25 cellular contexts compared by ENCODE assay signal in the genomic region with DNA sequence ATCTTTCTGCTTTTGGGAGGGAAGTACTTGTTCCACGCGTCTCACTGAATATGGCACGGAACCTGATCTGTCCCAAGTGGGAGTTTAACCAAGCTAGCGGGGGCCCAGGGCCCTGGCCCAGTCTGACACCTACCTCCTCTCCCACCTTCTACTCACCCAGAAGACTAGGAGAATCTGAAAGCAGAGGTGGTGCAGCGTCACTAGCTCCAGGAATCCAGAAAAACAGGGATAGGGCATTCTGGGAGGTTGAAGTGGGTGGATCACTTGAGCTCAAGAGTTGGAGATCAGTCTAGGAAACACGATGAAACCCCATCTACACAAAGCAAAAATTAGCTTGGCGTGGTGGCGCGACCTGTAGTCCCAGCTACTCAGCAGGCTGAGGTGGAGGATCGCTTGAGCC.
"Had no signal": no experiment of that assay in that cellular context is flagged by ENCODE, and none has a peak within 500 bp of the region (broad histone marks: within the 10 kb centered on the region; RNA-seq: fewer than 3 reads in every experiment).

No MANE protein-coding gene starts in this region.

- H3K27me3 Mint-ChIP-seq: activated B cell treated with CpG ODN at 0.5 μM for 24 hours; stimulated activated naive B cell treated with anti-CD40 and anti-IgM and Interleukin-4, amounts not matched to agents 10 μg/mL and 1 μg/mL and 100 μg/mL, for 72 hours; T-cell had no signal

- H3K9me3 Mint-ChIP-seq: activated B cell treated with CpG ODN at 0.5 μM for 24 hours; activated naive CD4-positive, alpha-beta T cell treated with anti-CD3 and anti-CD28 coated beads, Interleukin-2, amount 50 U/mL, for 72 hours; T-cell; T-helper 2 cell treated with Interferon-gamma antibody and Interleukin-4, amounts not matched to agents 5 μg/mL and 100 μg/mL, for 36 hours had no signal

- ATAC-seq: activated naive CD4-positive, alpha-beta T cell treated with anti-CD3 and anti-CD28 coated beads, Interleukin-2, amount 50 U/mL, for 72 hours; gastrocnemius medialis; mucosa of descending colon; pancreas; stimulated activated naive B cell treated with anti-CD40 and anti-IgM and Interleukin-4, amounts not matched to agents 10 μg/mL and 1 μg/mL and 100 μg/mL, for 72 hours; T-cell had no signal

- H3K27ac Mint-ChIP-seq: activated B cell treated with CpG ODN at 0.5 μM for 24 hours; brain; stimulated activated naive B cell treated with anti-CD40 and anti-IgM and Interleukin-4, amounts not matched to agents 10 μg/mL and 1 μg/mL and 100 μg/mL, for 72 hours; T-helper 2 cell treated with Interferon-gamma antibody and Interleukin-4, amounts not matched to agents 5 μg/mL and 100 μg/mL, for 36 hours had no signal

- H3K4me3 Mint-ChIP-seq: activated B cell treated with CpG ODN at 0.5 μM for 24 hours; stimulated activated naive B cell treated with anti-CD40 and anti-IgM and Interleukin-4, amounts not matched to agents 10 μg/mL and 1 μg/mL and 100 μg/mL, for 72 hours; T-cell; T-helper 2 cell treated with Interferon-gamma antibody and Interleukin-4, amounts not matched to agents 5 μg/mL and 100 μg/mL, for 36 hours had no signal

- DNase-seq: activated B cell treated with CpG ODN at 0.5 μM for 24 hours; activated CD4-positive, alpha-beta T cell treated with anti-CD3 and anti-CD28 coated beads for 4 hours; activated CD4-positive, alpha-beta T cell treated with anti-CD3 and anti-CD28 coated beads, Interleukin-2, amount 50 U/mL, for 48 hours; activated CD8-positive, alpha-beta memory T cell treated with anti-CD3 and anti-CD28 coated beads for 24 hours; activated naive CD4-positive, alpha-beta T cell; adrenal gland; dorsolateral prefrontal cortex; effector memory CD4-positive, alpha-beta T cell; erythroblast; gastrocnemius medialis; glutamatergic neuron; islet precursor cell; left ventricle myocardium inferior; pancreas; stimulated activated CD4-positive, alpha-beta T cell treated with anti-CD3 and anti-CD28 coated beads, Interleukin-1b, Interleukin-23, amount 100 ng/mL, for 48 hours; stimulated activated CD4-positive, alpha-beta T cell treated with anti-CD3 and anti-CD28 coated beads, Interleukin-4, amount 100 ng/mL, for 4 hours; stimulated activated CD8-positive, alpha-beta memory T cell treated with anti-CD3 and anti-CD28 coated beads, Interleukin-4, amount 100 ng/mL, for 48 hours; stimulated activated naive B cell treated with anti-CD40 and anti-IgM and Interleukin-4, amounts not matched to agents 10 μg/mL and 1 μg/mL and 100 μg/mL, for 72 hours; stomach; T-cell; tibial artery had no signal
